ENCODE assay signal across 1 cellular context in the genomic region with DNA sequence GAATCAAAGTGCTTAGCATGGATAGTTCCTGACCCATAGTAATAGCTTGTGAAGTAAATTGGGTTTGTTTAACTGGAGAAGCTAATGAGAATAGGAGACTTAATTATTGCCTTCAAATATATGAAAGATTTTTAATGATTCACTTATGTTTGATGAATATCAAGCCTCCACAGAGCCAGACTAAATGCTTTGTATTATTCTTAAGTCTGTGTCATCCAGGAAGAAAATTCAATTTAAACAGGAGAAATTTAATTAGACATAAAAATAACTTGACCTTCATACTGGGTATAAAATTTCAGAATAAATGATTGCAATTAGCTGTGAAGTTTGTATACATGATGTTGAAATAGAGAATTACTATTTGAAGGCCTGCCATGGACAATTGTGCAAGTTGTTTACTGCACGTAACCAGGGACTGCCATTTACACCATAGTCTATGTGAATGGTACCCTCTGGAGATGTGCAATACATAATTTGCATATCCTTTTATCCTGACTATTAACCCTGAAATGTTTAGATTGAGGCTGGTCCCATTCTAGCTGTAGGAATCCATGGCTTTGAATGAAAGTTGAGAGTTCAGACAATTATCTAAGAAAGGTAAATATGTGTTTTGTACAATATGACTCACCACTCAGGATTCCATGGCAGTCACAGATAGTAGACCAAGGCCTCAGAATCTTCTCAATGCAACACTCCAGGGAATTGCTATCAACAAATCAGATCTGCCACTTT.
A peak's percentile ranks its signal among the peaks of the same experiment; 100 is the strongest.
TF ChIP-seq lines count a peak whose summit lies in the region.

No MANE protein-coding gene starts in this region.

TF ChIP-seq in HepG2, 621 proteins besides CTCF, POLR2A, EP300 and RAD21 (continued from another document and continues in another):
- TF ChIP-seq, protein P1, sequence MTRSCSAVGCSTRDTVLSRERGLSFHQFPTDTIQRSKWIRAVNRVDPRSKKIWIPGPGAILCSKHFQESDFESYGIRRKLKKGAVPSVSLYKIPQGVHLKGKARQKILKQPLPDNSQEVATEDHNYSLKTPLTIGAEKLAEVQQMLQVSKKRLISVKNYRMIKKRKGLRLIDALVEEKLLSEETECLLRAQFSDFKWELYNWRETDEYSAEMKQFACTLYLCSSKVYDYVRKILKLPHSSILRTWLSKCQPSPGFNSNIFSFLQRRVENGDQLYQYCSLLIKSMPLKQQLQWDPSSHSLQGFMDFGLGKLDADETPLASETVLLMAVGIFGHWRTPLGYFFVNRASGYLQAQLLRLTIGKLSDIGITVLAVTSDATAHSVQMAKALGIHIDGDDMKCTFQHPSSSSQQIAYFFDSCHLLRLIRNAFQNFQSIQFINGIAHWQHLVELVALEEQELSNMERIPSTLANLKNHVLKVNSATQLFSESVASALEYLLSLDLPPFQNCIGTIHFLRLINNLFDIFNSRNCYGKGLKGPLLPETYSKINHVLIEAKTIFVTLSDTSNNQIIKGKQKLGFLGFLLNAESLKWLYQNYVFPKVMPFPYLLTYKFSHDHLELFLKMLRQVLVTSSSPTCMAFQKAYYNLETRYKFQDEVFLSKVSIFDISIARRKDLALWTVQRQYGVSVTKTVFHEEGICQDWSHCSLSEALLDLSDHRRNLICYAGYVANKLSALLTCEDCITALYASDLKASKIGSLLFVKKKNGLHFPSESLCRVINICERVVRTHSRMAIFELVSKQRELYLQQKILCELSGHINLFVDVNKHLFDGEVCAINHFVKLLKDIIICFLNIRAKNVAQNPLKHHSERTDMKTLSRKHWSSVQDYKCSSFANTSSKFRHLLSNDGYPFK (CRISPR knock-in tag; IDR thresholded peaks at IDR 0.05; ENCODE audit: borderline replicate concordance): no peak
- no peak for TF ChIP-seq ZNF484 (CRISPR knock-in tag; IDR thresholded peaks at IDR 0.05; ENCODE audit: borderline replicate concordance, low read depth)
- no peak for TF ChIP-seq GMEB1 (CRISPR knock-in tag; IDR thresholded peaks at IDR 0.05; ENCODE audit: borderline replicate concordance)
- TF ChIP-seq, protein P2, sequence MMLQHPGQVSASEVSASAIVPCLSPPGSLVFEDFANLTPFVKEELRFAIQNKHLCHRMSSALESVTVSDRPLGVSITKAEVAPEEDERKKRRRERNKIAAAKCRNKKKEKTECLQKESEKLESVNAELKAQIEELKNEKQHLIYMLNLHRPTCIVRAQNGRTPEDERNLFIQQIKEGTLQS (CRISPR knock-in tag; IDR thresholded peaks at IDR 0.05): peak; percentile 90
- TF ChIP-seq NFE2L2 (IDR thresholded peaks at IDR 0.05; ENCODE audit: low read length): no peak
- TF ChIP-seq JUND (CRISPR knock-in tag; IDR thresholded peaks at IDR 0.05): peak; percentile 98
- TF ChIP-seq ZNF282 (IDR thresholded peaks at IDR 0.05; ENCODE audit: partially characterized antibody): no peak
- TF ChIP-seq MIER2 (CRISPR knock-in tag; IDR thresholded peaks at IDR 0.05): 0 out of 2 replicates have a peak, but pooled peaks have one; percentile 31
- 0 out of 2 replicates have a peak, but pooled peaks have one; percentile 37 for TF ChIP-seq KAT8 (CRISPR knock-in tag; IDR thresholded peaks at IDR 0.05)
- TF ChIP-seq ZFX (CRISPR knock-in tag; IDR thresholded peaks at IDR 0.05; ENCODE audit: low read depth): 0 out of 2 replicates have a peak, but pooled peaks have one; percentile 27
- TF ChIP-seq SRY (CRISPR knock-in tag; IDR thresholded peaks at IDR 0.05): no peak
- TF ChIP-seq RCOR2 (CRISPR knock-in tag; IDR thresholded peaks at IDR 0.05): 0 out of 2 replicates have a peak, but pooled peaks have one; percentile 41
- no peak for TF ChIP-seq SP4 (CRISPR knock-in tag; IDR thresholded peaks at IDR 0.05)
- TF ChIP-seq KDM6A (CRISPR knock-in tag; IDR thresholded peaks at IDR 0.05; ENCODE audit: low read depth): no peak
- TF ChIP-seq NR2F1 (CRISPR knock-in tag; IDR thresholded peaks at IDR 0.05): peak in 1 of 2 experiments; percentile 67; a peak in 1 of 4 replicates
- no peak for TF ChIP-seq PHB2 (IDR thresholded peaks at IDR 0.05; ENCODE audit: partially characterized antibody)
- peak; percentile 92; the same call in 1 of the 2 replicates for TF ChIP-seq JUN (CRISPR knock-in tag; IDR thresholded peaks at IDR 0.05)
- TF ChIP-seq, protein P3, sequence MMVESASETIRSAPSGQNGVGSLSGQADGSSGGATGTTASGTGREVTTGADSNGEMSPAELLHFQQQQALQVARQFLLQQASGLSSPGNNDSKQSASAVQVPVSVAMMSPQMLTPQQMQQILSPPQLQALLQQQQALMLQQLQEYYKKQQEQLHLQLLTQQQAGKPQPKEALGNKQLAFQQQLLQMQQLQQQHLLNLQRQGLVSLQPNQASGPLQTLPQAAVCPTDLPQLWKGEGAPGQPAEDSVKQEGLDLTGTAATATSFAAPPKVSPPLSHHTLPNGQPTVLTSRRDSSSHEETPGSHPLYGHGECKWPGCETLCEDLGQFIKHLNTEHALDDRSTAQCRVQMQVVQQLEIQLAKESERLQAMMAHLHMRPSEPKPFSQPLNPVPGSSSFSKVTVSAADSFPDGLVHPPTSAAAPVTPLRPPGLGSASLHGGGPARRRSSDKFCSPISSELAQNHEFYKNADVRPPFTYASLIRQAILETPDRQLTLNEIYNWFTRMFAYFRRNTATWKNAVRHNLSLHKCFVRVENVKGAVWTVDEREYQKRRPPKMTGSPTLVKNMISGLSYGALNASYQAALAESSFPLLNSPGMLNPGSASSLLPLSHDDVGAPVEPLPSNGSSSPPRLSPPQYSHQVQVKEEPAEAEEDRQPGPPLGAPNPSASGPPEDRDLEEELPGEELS (CRISPR knock-in tag; IDR thresholded peaks at IDR 0.05): 0 out of 2 replicates have a peak, but pooled peaks have one; percentile 25
- TF ChIP-seq ZNF644 (CRISPR knock-in tag; IDR thresholded peaks at IDR 0.05; ENCODE audit: low read depth): peak; percentile 69; the same call in 1 of the 2 replicates
- no peak for TF ChIP-seq ZNF557 (CRISPR knock-in tag; IDR thresholded peaks at IDR 0.05)
- TF ChIP-seq MIXL1 (CRISPR knock-in tag; IDR thresholded peaks at IDR 0.05): peak; percentile 81
- TF ChIP-seq, protein P4, sequence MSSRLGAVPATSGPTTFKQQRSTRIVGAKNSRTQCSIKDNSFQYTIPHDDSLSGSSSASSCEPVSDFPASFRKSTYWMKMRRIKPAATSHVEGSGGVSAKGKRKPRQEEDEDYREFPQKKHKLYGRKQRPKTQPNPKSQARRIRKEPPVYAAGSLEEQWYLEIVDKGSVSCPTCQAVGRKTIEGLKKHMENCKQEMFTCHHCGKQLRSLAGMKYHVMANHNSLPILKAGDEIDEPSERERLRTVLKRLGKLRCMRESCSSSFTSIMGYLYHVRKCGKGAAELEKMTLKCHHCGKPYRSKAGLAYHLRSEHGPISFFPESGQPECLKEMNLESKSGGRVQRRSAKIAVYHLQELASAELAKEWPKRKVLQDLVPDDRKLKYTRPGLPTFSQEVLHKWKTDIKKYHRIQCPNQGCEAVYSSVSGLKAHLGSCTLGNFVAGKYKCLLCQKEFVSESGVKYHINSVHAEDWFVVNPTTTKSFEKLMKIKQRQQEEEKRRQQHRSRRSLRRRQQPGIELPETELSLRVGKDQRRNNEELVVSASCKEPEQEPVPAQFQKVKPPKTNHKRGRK (CRISPR knock-in tag; IDR thresholded peaks at IDR 0.05): no peak
- no peak for TF ChIP-seq ZNF256 (CRISPR knock-in tag; conservative IDR thresholded peaks at IDR 0.05)
- TF ChIP-seq ZNF547 (CRISPR knock-in tag; IDR thresholded peaks at IDR 0.05): no peak
- peak; percentile 65; the same call in 1 of the 2 replicates for TF ChIP-seq ZNF792 (CRISPR knock-in tag; IDR thresholded peaks at IDR 0.05)
- no peak for TF ChIP-seq PITX1 (CRISPR knock-in tag; IDR thresholded peaks at IDR 0.05)
- TF ChIP-seq HMGXB4 (CRISPR knock-in tag; IDR thresholded peaks at IDR 0.05; ENCODE audit: borderline replicate concordance in 1 of 2, low read depth in 1 of 2): no peak
- no peak for TF ChIP-seq YY1 (IDR thresholded peaks at IDR 0.05; ENCODE audit: insufficient read depth, insufficient replicate concordance, low read depth, low read length)
- no peak for TF ChIP-seq JARID2 (CRISPR knock-in tag; IDR thresholded peaks at IDR 0.05; ENCODE audit: insufficient replicate concordance)
- no peak for TF ChIP-seq PCBP2 (optimal IDR thresholded peaks at IDR 0.05; ENCODE audit: low read depth, low read length, poor library complexity, severe bottlenecking)
- TF ChIP-seq TARDBP (CRISPR knock-in tag; IDR thresholded peaks at IDR 0.05): peak; percentile 42; the same call in 1 of the 2 replicates
- peak; percentile 83 for TF ChIP-seq DPF2 (CRISPR knock-in tag; IDR thresholded peaks at IDR 0.05; ENCODE audit: borderline replicate concordance, low read depth)
- TF ChIP-seq FOXA3 (CRISPR knock-in tag; IDR thresholded peaks at IDR 0.05): peak; percentile 94
- no peak for TF ChIP-seq ISL2 (CRISPR knock-in tag; IDR thresholded peaks at IDR 0.05)
- TF ChIP-seq HNF4G (IDR thresholded peaks at IDR 0.05; ENCODE audit: borderline replicate concordance, low read depth, low read length): peak; percentile 52; the same call in 1 of the 2 replicates
- no peak for TF ChIP-seq HNF4G (CRISPR knock-in tag; IDR thresholded peaks at IDR 0.05; ENCODE audit: borderline replicate concordance, low read depth)
- TF ChIP-seq ZNF264 (CRISPR knock-in tag; IDR thresholded peaks at IDR 0.05): no peak
- TF ChIP-seq ZMAT5 (CRISPR knock-in tag; IDR thresholded peaks at IDR 0.05; ENCODE audit: borderline replicate concordance, low read depth): no peak
- no peak for TF ChIP-seq ZNF33B (CRISPR knock-in tag; IDR thresholded peaks at IDR 0.05)
- no peak for TF ChIP-seq ATF1 (CRISPR knock-in tag; IDR thresholded peaks at IDR 0.05)
- no peak for TF ChIP-seq ZNF224 (CRISPR knock-in tag; IDR thresholded peaks at IDR 0.05)
- TF ChIP-seq ZNF564 (CRISPR knock-in tag; IDR thresholded peaks at IDR 0.05): no peak
- no peak for TF ChIP-seq MED8 (CRISPR knock-in tag; IDR thresholded peaks at IDR 0.05; ENCODE audit: insufficient replicate concordance)
- TF ChIP-seq KLF15 (CRISPR knock-in tag; IDR thresholded peaks at IDR 0.05; ENCODE audit: borderline replicate concordance): no peak
- peak; percentile 49; the same call in 1 of the 2 replicates for TF ChIP-seq ATF2 (CRISPR knock-in tag; IDR thresholded peaks at IDR 0.05)
- peak; percentile 97 for TF ChIP-seq FOSL1 (CRISPR knock-in tag; IDR thresholded peaks at IDR 0.05; ENCODE audit: borderline replicate concordance)
- 0 out of 2 replicates have a peak, but pooled peaks have one; percentile 48 for TF ChIP-seq ERF (CRISPR knock-in tag; IDR thresholded peaks at IDR 0.05)
